ENCODE assay signal across 1 cellular context in the genomic region with DNA sequence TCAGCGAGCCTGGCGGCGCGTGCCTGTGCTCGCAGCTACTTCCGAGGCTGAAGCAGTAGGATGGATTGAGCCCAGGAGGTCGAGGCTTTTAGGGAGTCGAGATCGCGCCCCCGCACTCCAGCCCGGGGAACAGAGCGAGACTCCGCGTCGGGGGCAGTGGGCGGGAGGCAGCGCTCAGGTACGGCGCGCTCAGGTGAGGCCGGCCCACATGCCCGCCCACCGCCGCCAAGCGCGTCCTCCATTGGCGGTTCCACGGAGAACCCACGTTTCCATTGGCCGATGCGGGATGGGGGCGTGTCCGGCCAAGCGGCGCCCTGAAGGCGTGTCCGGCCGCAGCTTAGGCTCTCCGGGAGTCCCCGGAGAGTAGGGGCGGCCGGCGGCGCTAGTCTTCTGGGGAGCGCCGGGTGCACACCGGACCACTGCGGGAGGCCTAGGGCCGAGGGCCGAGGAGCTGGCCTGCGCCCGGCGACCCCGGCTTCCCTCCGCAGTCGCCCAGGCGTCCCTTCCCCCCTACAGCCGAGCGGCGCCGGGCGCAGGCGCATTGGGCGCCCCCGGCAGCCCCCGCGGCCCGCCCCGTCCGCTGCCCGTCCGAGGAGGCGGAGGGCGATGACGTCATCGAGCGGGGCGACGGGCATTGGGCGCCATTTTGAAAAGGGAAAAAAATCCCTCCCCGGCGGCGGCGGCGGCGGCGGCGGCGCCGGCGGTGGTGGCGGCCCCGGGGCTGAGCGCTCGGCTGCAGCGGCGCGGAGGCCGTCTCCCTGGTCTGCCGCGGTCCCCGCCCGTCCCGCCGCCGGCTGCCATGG.
TF ChIP-seq lines count a peak whose summit lies in the region.

A gene (plus strand): TSS at position 659 of the 803 bp plus-strand sequence. CDS start 141 bp downstream, at position 800.

TF ChIP-seq in K562, 482 proteins besides CTCF, POLR2A, EP300 and RAD21 (continued from another document and continues in another):
- TF ChIP-seq, protein P1, sequence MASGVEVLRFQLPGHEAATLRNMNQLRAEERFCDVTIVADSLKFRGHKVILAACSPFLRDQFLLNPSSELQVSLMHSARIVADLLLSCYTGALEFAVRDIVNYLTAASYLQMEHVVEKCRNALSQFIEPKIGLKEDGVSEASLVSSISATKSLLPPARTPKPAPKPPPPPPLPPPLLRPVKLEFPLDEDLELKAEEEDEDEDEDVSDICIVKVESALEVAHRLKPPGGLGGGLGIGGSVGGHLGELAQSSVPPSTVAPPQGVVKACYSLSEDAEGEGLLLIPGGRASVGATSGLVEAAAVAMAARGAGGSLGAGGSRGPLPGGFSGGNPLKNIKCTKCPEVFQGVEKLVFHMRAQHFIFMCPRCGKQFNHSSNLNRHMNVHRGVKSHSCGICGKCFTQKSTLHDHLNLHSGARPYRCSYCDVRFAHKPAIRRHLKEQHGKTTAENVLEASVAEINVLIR (CRISPR knock-in tag; IDR thresholded peaks at IDR 0.05): peak; percentile 79
- TF ChIP-seq PML (IDR thresholded peaks at IDR 0.05; ENCODE audit: low read length) (peak; percentile 19; the same call in 1 of the 2 replicates), HMGN3 (IDR thresholded peaks at IDR 0.05; ENCODE audit: borderline replicate concordance, extremely low read depth, insufficient read length, low read depth, low read length) (peak; percentile 24), ZNF384 (IDR thresholded peaks at IDR 0.05; ENCODE audit: low read depth, low read length) (peak; percentile 62; the same call in 1 of the 2 replicates), POLR2G (IDR thresholded peaks at IDR 0.05; ENCODE audit: low read depth, low read length) (peak; percentile 82), ATF7 (IDR thresholded peaks at IDR 0.05) (peak; percentile 97), SP1 (CRISPR knock-in tag; IDR thresholded peaks at IDR 0.05) (peak; percentile 84), SMARCA4 (IDR thresholded peaks at IDR 0.05) (no peak), JUND (IDR thresholded peaks at IDR 0.05; ENCODE audit: borderline replicate concordance, low read depth, low read length) (peak; percentile 96), JUND (tag; IDR thresholded peaks at IDR 0.05; ENCODE audit: borderline replicate concordance, low read depth, low read length) (peak; percentile 59; the same call in 1 of the 3 replicates), ZBTB8A (IDR thresholded peaks at IDR 0.05; ENCODE audit: partially characterized antibody) (no peak), MBD2 (IDR thresholded peaks at IDR 0.05; ENCODE audit: borderline replicate concordance, low read depth) (peak; percentile 63), CBX1 (IDR thresholded peaks at IDR 0.05; ENCODE audit: low read depth) (no peak), U2AF2 (optimal IDR thresholded peaks at IDR 0.05; ENCODE audit: low read depth, low read length) (no peak), SUPT5H (IDR thresholded peaks at IDR 0.05) (peak; percentile 73), SAP30 (IDR thresholded peaks at IDR 0.05; ENCODE audit: borderline replicate concordance, insufficient read depth, low read depth, low read length, poor library complexity, severe bottlenecking) (no peak), NCOA1 (IDR thresholded peaks at IDR 0.05; ENCODE audit: low read depth) (no peak)
- TF ChIP-seq, protein P2, sequence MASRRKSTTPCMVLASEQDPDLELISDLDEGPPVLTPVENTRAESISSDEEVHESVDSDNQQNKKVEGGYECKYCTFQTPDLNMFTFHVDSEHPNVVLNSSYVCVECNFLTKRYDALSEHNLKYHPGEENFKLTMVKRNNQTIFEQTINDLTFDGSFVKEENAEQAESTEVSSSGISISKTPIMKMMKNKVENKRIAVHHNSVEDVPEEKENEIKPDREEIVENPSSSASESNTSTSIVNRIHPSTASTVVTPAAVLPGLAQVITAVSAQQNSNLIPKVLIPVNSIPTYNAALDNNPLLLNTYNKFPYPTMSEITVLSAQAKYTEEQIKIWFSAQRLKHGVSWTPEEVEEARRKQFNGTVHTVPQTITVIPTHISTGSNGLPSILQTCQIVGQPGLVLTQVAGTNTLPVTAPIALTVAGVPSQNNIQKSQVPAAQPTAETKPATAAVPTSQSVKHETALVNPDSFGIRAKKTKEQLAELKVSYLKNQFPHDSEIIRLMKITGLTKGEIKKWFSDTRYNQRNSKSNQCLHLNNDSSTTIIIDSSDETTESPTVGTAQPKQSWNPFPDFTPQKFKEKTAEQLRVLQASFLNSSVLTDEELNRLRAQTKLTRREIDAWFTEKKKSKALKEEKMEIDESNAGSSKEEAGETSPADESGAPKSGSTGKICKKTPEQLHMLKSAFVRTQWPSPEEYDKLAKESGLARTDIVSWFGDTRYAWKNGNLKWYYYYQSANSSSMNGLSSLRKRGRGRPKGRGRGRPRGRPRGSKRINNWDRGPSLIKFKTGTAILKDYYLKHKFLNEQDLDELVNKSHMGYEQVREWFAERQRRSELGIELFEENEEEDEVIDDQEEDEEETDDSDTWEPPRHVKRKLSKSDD (conservative IDR thresholded peaks at IDR 0.05; ENCODE audit: low read length): no peak
- TF ChIP-seq, protein P3, sequence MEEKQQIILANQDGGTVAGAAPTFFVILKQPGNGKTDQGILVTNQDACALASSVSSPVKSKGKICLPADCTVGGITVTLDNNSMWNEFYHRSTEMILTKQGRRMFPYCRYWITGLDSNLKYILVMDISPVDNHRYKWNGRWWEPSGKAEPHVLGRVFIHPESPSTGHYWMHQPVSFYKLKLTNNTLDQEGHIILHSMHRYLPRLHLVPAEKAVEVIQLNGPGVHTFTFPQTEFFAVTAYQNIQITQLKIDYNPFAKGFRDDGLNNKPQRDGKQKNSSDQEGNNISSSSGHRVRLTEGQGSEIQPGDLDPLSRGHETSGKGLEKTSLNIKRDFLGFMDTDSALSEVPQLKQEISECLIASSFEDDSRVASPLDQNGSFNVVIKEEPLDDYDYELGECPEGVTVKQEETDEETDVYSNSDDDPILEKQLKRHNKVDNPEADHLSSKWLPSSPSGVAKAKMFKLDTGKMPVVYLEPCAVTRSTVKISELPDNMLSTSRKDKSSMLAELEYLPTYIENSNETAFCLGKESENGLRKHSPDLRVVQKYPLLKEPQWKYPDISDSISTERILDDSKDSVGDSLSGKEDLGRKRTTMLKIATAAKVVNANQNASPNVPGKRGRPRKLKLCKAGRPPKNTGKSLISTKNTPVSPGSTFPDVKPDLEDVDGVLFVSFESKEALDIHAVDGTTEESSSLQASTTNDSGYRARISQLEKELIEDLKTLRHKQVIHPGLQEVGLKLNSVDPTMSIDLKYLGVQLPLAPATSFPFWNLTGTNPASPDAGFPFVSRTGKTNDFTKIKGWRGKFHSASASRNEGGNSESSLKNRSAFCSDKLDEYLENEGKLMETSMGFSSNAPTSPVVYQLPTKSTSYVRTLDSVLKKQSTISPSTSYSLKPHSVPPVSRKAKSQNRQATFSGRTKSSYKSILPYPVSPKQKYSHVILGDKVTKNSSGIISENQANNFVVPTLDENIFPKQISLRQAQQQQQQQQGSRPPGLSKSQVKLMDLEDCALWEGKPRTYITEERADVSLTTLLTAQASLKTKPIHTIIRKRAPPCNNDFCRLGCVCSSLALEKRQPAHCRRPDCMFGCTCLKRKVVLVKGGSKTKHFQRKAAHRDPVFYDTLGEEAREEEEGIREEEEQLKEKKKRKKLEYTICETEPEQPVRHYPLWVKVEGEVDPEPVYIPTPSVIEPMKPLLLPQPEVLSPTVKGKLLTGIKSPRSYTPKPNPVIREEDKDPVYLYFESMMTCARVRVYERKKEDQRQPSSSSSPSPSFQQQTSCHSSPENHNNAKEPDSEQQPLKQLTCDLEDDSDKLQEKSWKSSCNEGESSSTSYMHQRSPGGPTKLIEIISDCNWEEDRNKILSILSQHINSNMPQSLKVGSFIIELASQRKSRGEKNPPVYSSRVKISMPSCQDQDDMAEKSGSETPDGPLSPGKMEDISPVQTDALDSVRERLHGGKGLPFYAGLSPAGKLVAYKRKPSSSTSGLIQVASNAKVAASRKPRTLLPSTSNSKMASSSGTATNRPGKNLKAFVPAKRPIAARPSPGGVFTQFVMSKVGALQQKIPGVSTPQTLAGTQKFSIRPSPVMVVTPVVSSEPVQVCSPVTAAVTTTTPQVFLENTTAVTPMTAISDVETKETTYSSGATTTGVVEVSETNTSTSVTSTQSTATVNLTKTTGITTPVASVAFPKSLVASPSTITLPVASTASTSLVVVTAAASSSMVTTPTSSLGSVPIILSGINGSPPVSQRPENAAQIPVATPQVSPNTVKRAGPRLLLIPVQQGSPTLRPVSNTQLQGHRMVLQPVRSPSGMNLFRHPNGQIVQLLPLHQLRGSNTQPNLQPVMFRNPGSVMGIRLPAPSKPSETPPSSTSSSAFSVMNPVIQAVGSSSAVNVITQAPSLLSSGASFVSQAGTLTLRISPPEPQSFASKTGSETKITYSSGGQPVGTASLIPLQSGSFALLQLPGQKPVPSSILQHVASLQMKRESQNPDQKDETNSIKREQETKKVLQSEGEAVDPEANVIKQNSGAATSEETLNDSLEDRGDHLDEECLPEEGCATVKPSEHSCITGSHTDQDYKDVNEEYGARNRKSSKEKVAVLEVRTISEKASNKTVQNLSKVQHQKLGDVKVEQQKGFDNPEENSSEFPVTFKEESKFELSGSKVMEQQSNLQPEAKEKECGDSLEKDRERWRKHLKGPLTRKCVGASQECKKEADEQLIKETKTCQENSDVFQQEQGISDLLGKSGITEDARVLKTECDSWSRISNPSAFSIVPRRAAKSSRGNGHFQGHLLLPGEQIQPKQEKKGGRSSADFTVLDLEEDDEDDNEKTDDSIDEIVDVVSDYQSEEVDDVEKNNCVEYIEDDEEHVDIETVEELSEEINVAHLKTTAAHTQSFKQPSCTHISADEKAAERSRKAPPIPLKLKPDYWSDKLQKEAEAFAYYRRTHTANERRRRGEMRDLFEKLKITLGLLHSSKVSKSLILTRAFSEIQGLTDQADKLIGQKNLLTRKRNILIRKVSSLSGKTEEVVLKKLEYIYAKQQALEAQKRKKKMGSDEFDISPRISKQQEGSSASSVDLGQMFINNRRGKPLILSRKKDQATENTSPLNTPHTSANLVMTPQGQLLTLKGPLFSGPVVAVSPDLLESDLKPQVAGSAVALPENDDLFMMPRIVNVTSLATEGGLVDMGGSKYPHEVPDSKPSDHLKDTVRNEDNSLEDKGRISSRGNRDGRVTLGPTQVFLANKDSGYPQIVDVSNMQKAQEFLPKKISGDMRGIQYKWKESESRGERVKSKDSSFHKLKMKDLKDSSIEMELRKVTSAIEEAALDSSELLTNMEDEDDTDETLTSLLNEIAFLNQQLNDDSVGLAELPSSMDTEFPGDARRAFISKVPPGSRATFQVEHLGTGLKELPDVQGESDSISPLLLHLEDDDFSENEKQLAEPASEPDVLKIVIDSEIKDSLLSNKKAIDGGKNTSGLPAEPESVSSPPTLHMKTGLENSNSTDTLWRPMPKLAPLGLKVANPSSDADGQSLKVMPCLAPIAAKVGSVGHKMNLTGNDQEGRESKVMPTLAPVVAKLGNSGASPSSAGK (IDR thresholded peaks at IDR 0.05): peak; percentile 56
- TF ChIP-seq, protein P4, sequence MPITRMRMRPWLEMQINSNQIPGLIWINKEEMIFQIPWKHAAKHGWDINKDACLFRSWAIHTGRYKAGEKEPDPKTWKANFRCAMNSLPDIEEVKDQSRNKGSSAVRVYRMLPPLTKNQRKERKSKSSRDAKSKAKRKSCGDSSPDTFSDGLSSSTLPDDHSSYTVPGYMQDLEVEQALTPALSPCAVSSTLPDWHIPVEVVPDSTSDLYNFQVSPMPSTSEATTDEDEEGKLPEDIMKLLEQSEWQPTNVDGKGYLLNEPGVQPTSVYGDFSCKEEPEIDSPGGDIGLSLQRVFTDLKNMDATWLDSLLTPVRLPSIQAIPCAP (CRISPR knock-in tag; IDR thresholded peaks at IDR 0.05; ENCODE audit: borderline replicate concordance): no peak
- TF ChIP-seq, protein P5, sequence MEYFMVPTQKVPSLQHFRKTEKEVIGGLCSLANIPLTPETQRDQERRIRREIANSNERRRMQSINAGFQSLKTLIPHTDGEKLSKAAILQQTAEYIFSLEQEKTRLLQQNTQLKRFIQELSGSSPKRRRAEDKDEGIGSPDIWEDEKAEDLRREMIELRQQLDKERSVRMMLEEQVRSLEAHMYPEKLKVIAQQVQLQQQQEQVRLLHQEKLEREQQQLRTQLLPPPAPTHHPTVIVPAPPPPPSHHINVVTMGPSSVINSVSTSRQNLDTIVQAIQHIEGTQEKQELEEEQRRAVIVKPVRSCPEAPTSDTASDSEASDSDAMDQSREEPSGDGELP (CRISPR knock-in tag; IDR thresholded peaks at IDR 0.05; ENCODE audit: borderline replicate concordance): 0 out of 2 replicates have a peak, but pooled peaks have one; percentile 29
- TF ChIP-seq, protein P6, sequence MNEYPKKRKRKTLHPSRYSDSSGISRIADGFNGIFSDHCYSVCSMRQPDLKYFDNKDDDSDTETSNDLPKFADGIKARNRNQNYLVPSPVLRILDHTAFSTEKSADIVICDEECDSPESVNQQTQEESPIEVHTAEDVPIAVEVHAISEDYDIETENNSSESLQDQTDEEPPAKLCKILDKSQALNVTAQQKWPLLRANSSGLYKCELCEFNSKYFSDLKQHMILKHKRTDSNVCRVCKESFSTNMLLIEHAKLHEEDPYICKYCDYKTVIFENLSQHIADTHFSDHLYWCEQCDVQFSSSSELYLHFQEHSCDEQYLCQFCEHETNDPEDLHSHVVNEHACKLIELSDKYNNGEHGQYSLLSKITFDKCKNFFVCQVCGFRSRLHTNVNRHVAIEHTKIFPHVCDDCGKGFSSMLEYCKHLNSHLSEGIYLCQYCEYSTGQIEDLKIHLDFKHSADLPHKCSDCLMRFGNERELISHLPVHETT (CRISPR knock-in tag; conservative IDR thresholded peaks at IDR 0.05 in 1 of 2, IDR thresholded peaks at IDR 0.05 in 1 of 2): peak in 1 of 2 experiments; percentile 77; a peak in 1 of 4 replicates
- TF ChIP-seq, protein P7, sequence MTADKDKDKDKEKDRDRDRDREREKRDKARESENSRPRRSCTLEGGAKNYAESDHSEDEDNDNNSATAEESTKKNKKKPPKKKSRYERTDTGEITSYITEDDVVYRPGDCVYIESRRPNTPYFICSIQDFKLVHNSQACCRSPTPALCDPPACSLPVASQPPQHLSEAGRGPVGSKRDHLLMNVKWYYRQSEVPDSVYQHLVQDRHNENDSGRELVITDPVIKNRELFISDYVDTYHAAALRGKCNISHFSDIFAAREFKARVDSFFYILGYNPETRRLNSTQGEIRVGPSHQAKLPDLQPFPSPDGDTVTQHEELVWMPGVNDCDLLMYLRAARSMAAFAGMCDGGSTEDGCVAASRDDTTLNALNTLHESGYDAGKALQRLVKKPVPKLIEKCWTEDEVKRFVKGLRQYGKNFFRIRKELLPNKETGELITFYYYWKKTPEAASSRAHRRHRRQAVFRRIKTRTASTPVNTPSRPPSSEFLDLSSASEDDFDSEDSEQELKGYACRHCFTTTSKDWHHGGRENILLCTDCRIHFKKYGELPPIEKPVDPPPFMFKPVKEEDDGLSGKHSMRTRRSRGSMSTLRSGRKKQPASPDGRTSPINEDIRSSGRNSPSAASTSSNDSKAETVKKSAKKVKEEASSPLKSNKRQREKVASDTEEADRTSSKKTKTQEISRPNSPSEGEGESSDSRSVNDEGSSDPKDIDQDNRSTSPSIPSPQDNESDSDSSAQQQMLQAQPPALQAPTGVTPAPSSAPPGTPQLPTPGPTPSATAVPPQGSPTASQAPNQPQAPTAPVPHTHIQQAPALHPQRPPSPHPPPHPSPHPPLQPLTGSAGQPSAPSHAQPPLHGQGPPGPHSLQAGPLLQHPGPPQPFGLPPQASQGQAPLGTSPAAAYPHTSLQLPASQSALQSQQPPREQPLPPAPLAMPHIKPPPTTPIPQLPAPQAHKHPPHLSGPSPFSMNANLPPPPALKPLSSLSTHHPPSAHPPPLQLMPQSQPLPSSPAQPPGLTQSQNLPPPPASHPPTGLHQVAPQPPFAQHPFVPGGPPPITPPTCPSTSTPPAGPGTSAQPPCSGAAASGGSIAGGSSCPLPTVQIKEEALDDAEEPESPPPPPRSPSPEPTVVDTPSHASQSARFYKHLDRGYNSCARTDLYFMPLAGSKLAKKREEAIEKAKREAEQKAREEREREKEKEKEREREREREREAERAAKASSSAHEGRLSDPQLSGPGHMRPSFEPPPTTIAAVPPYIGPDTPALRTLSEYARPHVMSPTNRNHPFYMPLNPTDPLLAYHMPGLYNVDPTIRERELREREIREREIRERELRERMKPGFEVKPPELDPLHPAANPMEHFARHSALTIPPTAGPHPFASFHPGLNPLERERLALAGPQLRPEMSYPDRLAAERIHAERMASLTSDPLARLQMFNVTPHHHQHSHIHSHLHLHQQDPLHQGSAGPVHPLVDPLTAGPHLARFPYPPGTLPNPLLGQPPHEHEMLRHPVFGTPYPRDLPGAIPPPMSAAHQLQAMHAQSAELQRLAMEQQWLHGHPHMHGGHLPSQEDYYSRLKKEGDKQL (CRISPR knock-in tag; IDR thresholded peaks at IDR 0.05; ENCODE audit: borderline replicate concordance): no peak
